Comparison of ENCODE assay signal across 8 cellular contexts in genomic region chr15:37102315-37103021, GRCh38. TPM values are rescaled to one million over a fixed set of nuclear protein-coding genes. Genes with fewer than 3 reads are reported as not detected.
DNase-seq lines count a peak whose midpoint lies in the region; ATAC-seq and TF ChIP-seq lines count a peak whose summit lies in the region.

No MANE protein-coding gene starts in this region.

- H3K4me1 ChIP-seq in heart right ventricle (peaks cover 0 to 23% (median 10%) of the 10 kb centered on the region in 9 donors), transverse colon (peaks cover 0 to 29% (median 4%) of the 10 kb centered on the region in 4 donors)

- H3K36me3 Mint-ChIP-seq in activated CD8-positive, alpha-beta T cell treated with anti-CD3 and anti-CD28 coated beads for 36 hours (ENCODE audit: low read depth), result peaks cover 13% of the 10 kb centered on the region

- in situ Hi-C loops in transverse colon (cut with MboI; ENCODE audit: low pct_ligation_motif_present in 1 of 4, low pct_unique_long_range_greater_than_20kb in 1 of 4, low sequenced_read_pairs in 3 of 4), result loop anchor here (10.0 to 25.0 kb wide), 3 partner anchors 215 to 1590 kb away; no protein-coding TSS in a partner anchor

- no peak for TF ChIP-seq POLR2A in transverse colon (IDR thresholded peaks at IDR 0.05)

- no peak for TF ChIP-seq EP300 in transverse colon (IDR thresholded peaks at IDR 0.05; ENCODE audit: low read depth)

- H3K27me3 ChIP-seq in heart right ventricle (peaks cover 0 to 99% (median 30%) of the 10 kb centered on the region in 7 donors), kidney epithelial cell (ENCODE audit: control insufficient read depth, insufficient read depth, low read length) (peaks cover 48% of the 10 kb centered on the region), transverse colon (peaks cover 93% of the 10 kb centered on the region)

- CTCF ChIA-PET in activated CD8-positive, alpha-beta T cell treated with anti-CD3 and anti-CD28 coated beads for 36 hours (lab: Charles Lee), result interaction anchor here (0.8 kb wide), 1 partner anchor 218 kb away, joined by 3 read pairs; no protein-coding TSS in a partner anchor
- CTCF ChIA-PET in GM10248 (lab: Yijun Ruan, JAX), result interaction anchor here (0.6 to 1.7 kb wide), 2 partner anchors 209 to 219 kb away, joined by 3 to 4 read pairs; no protein-coding TSS in a partner anchor

- H3K4me3 Mint-ChIP-seq in activated CD8-positive, alpha-beta T cell treated with anti-CD3 and anti-CD28 coated beads for 36 hours, result peak overlapping the region; percentile 26

- ATAC-seq in heart right ventricle (no peak), GM21515 (IDR thresholded peaks at IDR 0.05; ENCODE audit: unreplicated experiment) (no peak)
- ATAC-seq in activated CD8-positive, alpha-beta T cell treated with anti-CD3 and anti-CD28 coated beads for 36 hours, result no peak

- no peak for TF ChIP-seq CTCF in heart right ventricle (IDR thresholded peaks at IDR 0.05)
- TF ChIP-seq CTCF in activated CD8-positive, alpha-beta T cell treated with anti-CD3 and anti-CD28 coated beads for 36 hours (IDR thresholded peaks at IDR 0.05), result no peak
- no peak for TF ChIP-seq CTCF in kidney epithelial cell (IDR thresholded peaks at IDR 0.05; ENCODE audit: insufficient read depth, low read length, poor library complexity, severe bottlenecking)
- no peak for TF ChIP-seq CTCF in transverse colon (IDR thresholded peaks at IDR 0.05)
- TF ChIP-seq CTCF in GM10248 (IDR thresholded peaks at IDR 0.05; ENCODE audit: control extremely low read depth, extremely low read depth, low read depth, missing control alignments), result no peak

- H3K27ac ChIP-seq in heart right ventricle (peak overlapping the region; percentile 91 to 99 (median 96)), transverse colon (peak overlapping the region; percentile 82 to 98 (median 90))

- peaks cover 77% of the 10 kb centered on the region for H3K27me3 Mint-ChIP-seq in activated CD8-positive, alpha-beta T cell treated with anti-CD3 and anti-CD28 coated beads for 36 hours

- peaks cover 36% of the 10 kb centered on the region for H3K4me1 Mint-ChIP-seq in activated CD8-positive, alpha-beta T cell treated with anti-CD3 and anti-CD28 coated beads for 36 hours (ENCODE audit: low read depth)

- POLR2A ChIA-PET in activated CD8-positive, alpha-beta T cell treated with anti-CD3 and anti-CD28 coated beads for 36 hours (lab: Charles Lee), result no interaction called here
- POLR2A ChIA-PET in GM10248 (lab: Yijun Ruan, JAX), result no interaction called here

- DNase-seq in heart right ventricle (no peak), cardiac septum (ENCODE audit: low spot score) (no peak), kidney epithelial cell (ENCODE audit: low read depth) (no peak), transverse colon (no peak), GM10248 (ENCODE audit: extremely low spot score) (no peak)
- DNase-seq in activated CD8-positive, alpha-beta T cell treated with anti-CD3 and anti-CD28 coated beads for 36 hours, result no peak
- no peak for DNase-seq in activated CD4-positive, CD25-positive, alpha-beta regulatory T cell (lab: John Stamatoyannopoulos, UW)

- H3K9me3 ChIP-seq in heart right ventricle (no peaks in the 10 kb centered on the region), transverse colon (no peaks in the 10 kb centered on the region)

- intact Hi-C loops in heart right ventricle (cut with DNase I), result loop anchor here in 8 of 10 donors (2.0 to 10.0 kb wide), 9 partner anchors 45 to 1588 kb away; partner anchors contain the start of gene CDIN1 (in 2 of the 8)
- intact Hi-C loops in cardiac septum (cut with DNase I), result loop anchor here (5.0 kb wide), 3 partner anchors 220 to 515 kb away; no protein-coding TSS in a partner anchor
- intact Hi-C loops in activated CD8-positive, alpha-beta T cell treated with anti-CD3 and anti-CD28 coated beads for 36 hours (cut with micrococcal nuclease), result no loop called here
- intact Hi-C loops in transverse colon (cut with DNase I; ENCODE audit: low total_unique reads), result loop anchor here (10.0 kb wide), 1 partner anchor 498 kb away; no protein-coding TSS in a partner anchor

- H3K27ac Mint-ChIP-seq in activated CD8-positive, alpha-beta T cell treated with anti-CD3 and anti-CD28 coated beads for 36 hours, result peak overlapping the region; percentile 46

- WGBS in heart right ventricle, 2 donors, result 2 to 4% methylated on average over 34 of the region's 34 CpGs
- 14 to 22% methylated on average over 24 to 34 of the region's 34 CpGs for WGBS in transverse colon (ENCODE audit: low coverage in 1 of 2), 2 donors

- H3K4me3 ChIP-seq in heart right ventricle, result peak overlapping the region; percentile 55 to 86 (median 75)
- peak overlapping the region; percentile 54 for H3K4me3 ChIP-seq in kidney epithelial cell (ENCODE audit: low read depth, low read length)
- peak overlapping the region; percentile 48 to 72 (median 66) for H3K4me3 ChIP-seq in transverse colon

- H3K9me3 Mint-ChIP-seq in activated CD8-positive, alpha-beta T cell treated with anti-CD3 and anti-CD28 coated beads for 36 hours, result peaks cover 6% of the 10 kb centered on the region

- H3K36me3 ChIP-seq in heart right ventricle (no peaks in the 10 kb centered on the region), kidney epithelial cell (ENCODE audit: control insufficient read depth, insufficient read depth, low read length) (no peaks in the 10 kb centered on the region), transverse colon (no peaks in the 10 kb centered on the region)

RNA-seq across cellular contexts. Expression of gene MEIS2, which starts 2.1 kb away (rescaled TPM):
- 10 to 100 TPM; 34.0 to 64.5 (median 48.5) TPM for total RNA-seq in heart right ventricle
- polyA plus RNA-seq in heart right ventricle, result 10 to 100 TPM; 21.1 to 50.1 TPM
- total RNA-seq in cardiac septum, result 40.3 TPM
- total RNA-seq in activated CD8-positive, alpha-beta T cell treated with anti-CD3 and anti-CD28 coated beads for 36 hours, result under 1 TPM in 1 of 2 experiments, not detected in 1; 0.14 TPM
- 6.7 and 13.1 TPM in 2 replicates for total RNA-seq in kidney epithelial cell
- total RNA-seq in transverse colon, result 10 to 100 TPM; 16.5 to 43.4 (median 32.7) TPM
